34 cellular contexts compared by ENCODE assay signal in genomic region chr14:90922141-90922540, GRCh38.
"Had no signal": no experiment of that assay in that cellular context is flagged by ENCODE, and none has a peak within 500 bp of the region (broad histone marks: within the 10 kb centered on the region; RNA-seq: fewer than 3 reads in every experiment).

No MANE protein-coding gene starts in this region.

- H3K36me3 ChIP-seq: MG63 had no signal

- H3K27ac ChIP-seq: KMS-11 had no signal

- H3K4me3 ChIP-seq: MG63 had no signal

- H3K4me2 ChIP-seq: KMS-11 had no signal

- H3K9ac ChIP-seq: KMS-11 had no signal

- H3K9me3 ChIP-seq: MG63 had no signal

- H3K27me3 ChIP-seq: MG63 had no signal

- DNase-seq: Karpas-422, Kasumi-1, KG1, MG63, MM.1S, MV-4-11, NCI-H1048, NCI-H1092, NCI-H1092 treated with DMSO at 0.1 percent for 48 hours, NCI-H1105, NCI-H1105 treated with DMSO at 0.1 percent for 48 hours, NCI-H1417, NCI-H1417 treated with DMSO at 0.1 percent for 48 hours, NCI-H1436, NCI-H1436 treated with DMSO at 0.1 percent for 48 hours, NCI-H146, NCI-H1694, NCI-H1694 treated with DMSO at 0.1 percent for 48 hours, NCI-H187, NCI-H187 treated with DMSO at 0.1 percent for 48 hours, NCI-H1930, NCI-H2029, NCI-H2029 treated with DMSO at 0.1 percent for 48 hours, NCI-H2081, NCI-H2081 treated with DMSO at 0.1 percent for 48 hours, NCI-H2107, NCI-H2171, NCI-H2171 treated with DMSO at 0.1 percent for 48 hours, NCI-H2227 treated with DMSO at 0.1 percent for 48 hours, NCI-H226, NCI-H345, NCI-H446, NCI-H446 treated with DMSO at 0.1 percent for 48 hours had no signal
